In genomic region chr10:119725550-119726290, GRCh38 we compare ENCODE assay signal across 1 cellular context.
A peak's percentile ranks its signal among the peaks of the same experiment; 100 is the strongest.
TF ChIP-seq lines count a peak whose summit lies in the region.

TSS of gene INPP5F (plus strand) at chr10:119726050. CDS start at chr10:119726263, 213 bp downstream.

TF ChIP-seq in HepG2, 621 proteins besides CTCF, POLR2A, EP300 and RAD21 (continued from another document and continues in another):
- TF ChIP-seq HNF1B (CRISPR knock-in tag; IDR thresholded peaks at IDR 0.05): peak; percentile 86
- no peak for TF ChIP-seq CAMTA2 (CRISPR knock-in tag; IDR thresholded peaks at IDR 0.05; ENCODE audit: borderline replicate concordance)
- no peak for TF ChIP-seq ZNF503 (CRISPR knock-in tag; IDR thresholded peaks at IDR 0.05)
- no peak for TF ChIP-seq ZHX1 (CRISPR knock-in tag; IDR thresholded peaks at IDR 0.05; ENCODE audit: low read depth)
- no peak for TF ChIP-seq SMYD3 (CRISPR knock-in tag; IDR thresholded peaks at IDR 0.05)
- no peak; the same call in 1 of the 2 replicates for TF ChIP-seq NFKB2 (CRISPR knock-in tag; IDR thresholded peaks at IDR 0.05; ENCODE audit: borderline replicate concordance)
- TF ChIP-seq HOXA3 (CRISPR knock-in tag; IDR thresholded peaks at IDR 0.05): peak; percentile 11; the same call in 1 of the 2 replicates
- no peak for TF ChIP-seq SP1 (IDR thresholded peaks at IDR 0.05)
- peak; percentile 77 for TF ChIP-seq SP1 (CRISPR knock-in tag; IDR thresholded peaks at IDR 0.05)
- peak; percentile 78; the same call in 1 of the 2 replicates for TF ChIP-seq ZNF550 (CRISPR knock-in tag; IDR thresholded peaks at IDR 0.05; ENCODE audit: borderline replicate concordance)
- no peak for TF ChIP-seq BCL6 (CRISPR knock-in tag; IDR thresholded peaks at IDR 0.05)
- TF ChIP-seq ISX (CRISPR knock-in tag; conservative IDR thresholded peaks at IDR 0.05): no peak
- no peak for TF ChIP-seq ZNF34 (CRISPR knock-in tag; IDR thresholded peaks at IDR 0.05; ENCODE audit: borderline replicate concordance)
- TF ChIP-seq PCBP2 (optimal IDR thresholded peaks at IDR 0.05; ENCODE audit: low read depth, low read length, poor library complexity, severe bottlenecking): no peak
- TF ChIP-seq MEIS1 (CRISPR knock-in tag; IDR thresholded peaks at IDR 0.05; ENCODE audit: borderline replicate concordance): no peak
- no peak for TF ChIP-seq SRSF4 (IDR thresholded peaks at IDR 0.05; ENCODE audit: low read depth, low read length, poor library complexity, severe bottlenecking)
- TF ChIP-seq RBM39 (IDR thresholded peaks at IDR 0.05; ENCODE audit: low read depth, low read length, poor library complexity, severe bottlenecking): peak; percentile 43
- peak; percentile 30; the same call in 1 of the 2 replicates for TF ChIP-seq ZNF598 (CRISPR knock-in tag; IDR thresholded peaks at IDR 0.05; ENCODE audit: borderline replicate concordance)
- no peak for TF ChIP-seq ZNF496 (CRISPR knock-in tag; IDR thresholded peaks at IDR 0.05; ENCODE audit: insufficient replicate concordance)
- no peak for TF ChIP-seq ZNF329 (CRISPR knock-in tag; IDR thresholded peaks at IDR 0.05; ENCODE audit: low read depth)
- no peak for TF ChIP-seq KDM4B (CRISPR knock-in tag; IDR thresholded peaks at IDR 0.05)
- peak; percentile 47; the same call in 1 of the 2 replicates for TF ChIP-seq ZNF691 (CRISPR knock-in tag; IDR thresholded peaks at IDR 0.05; ENCODE audit: borderline replicate concordance, low read depth)
- no peak; the same call in 1 of the 2 replicates for TF ChIP-seq ZNF605 (CRISPR knock-in tag; IDR thresholded peaks at IDR 0.05)
- no peak for TF ChIP-seq ZNF142 (CRISPR knock-in tag; IDR thresholded peaks at IDR 0.05)
- no peak for TF ChIP-seq HMG20B (CRISPR knock-in tag; conservative IDR thresholded peaks at IDR 0.05)
- no peak for TF ChIP-seq ZNF629 (CRISPR knock-in tag; conservative IDR thresholded peaks at IDR 0.05)
- TF ChIP-seq ZBTB38 (CRISPR knock-in tag; IDR thresholded peaks at IDR 0.05): peak; percentile 55; the same call in 1 of the 2 replicates
- peak; percentile 46; the same call in 1 of the 2 replicates for TF ChIP-seq IKZF5 (CRISPR knock-in tag; IDR thresholded peaks at IDR 0.05)
- no peak for TF ChIP-seq CERS6 (CRISPR knock-in tag; IDR thresholded peaks at IDR 0.05)
- no peak for TF ChIP-seq MTA3 (CRISPR knock-in tag; IDR thresholded peaks at IDR 0.05)
- TF ChIP-seq ZBTB40 (IDR thresholded peaks at IDR 0.05): no peak
- TF ChIP-seq ZBTB40 (CRISPR knock-in tag; IDR thresholded peaks at IDR 0.05): no peak; the same call in 1 of the 2 replicates
- no peak for TF ChIP-seq ZNF138 (CRISPR knock-in tag; IDR thresholded peaks at IDR 0.05; ENCODE audit: low read depth)
